In the genomic region with DNA sequence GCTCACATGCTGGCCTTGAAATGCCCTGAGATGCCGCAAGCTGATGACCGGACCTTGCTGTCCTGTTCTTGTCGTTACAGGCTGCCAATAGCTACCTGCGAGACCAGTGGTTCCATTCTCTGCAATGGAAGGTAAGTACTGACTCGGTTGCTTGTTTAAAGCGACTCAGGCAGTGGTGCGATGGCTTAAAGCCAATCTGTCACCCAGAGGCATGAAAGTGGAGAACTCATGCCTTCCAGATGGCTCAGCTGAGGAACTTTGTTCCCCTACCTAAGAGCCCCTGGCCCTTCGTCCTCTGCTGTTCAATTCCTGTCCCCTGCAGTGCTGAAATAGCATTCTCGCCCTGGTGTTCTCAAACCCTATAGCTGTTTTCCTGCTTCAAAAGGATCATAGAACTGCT, we compare ENCODE assay signal across 1 cellular context.
TF ChIP-seq lines count a peak whose summit lies in the region.

No MANE protein-coding gene starts in this region.

TF ChIP-seq in IMR-90, 13 proteins besides CTCF, POLR2A, EP300 and RAD21 (continued from another document):
- TF ChIP-seq USF2 (IDR thresholded peaks at IDR 0.05; ENCODE audit: low read depth, low read length) (no peak), RFX5 (IDR thresholded peaks at IDR 0.05; ENCODE audit: low read depth, low read length) (no peak)
- TF ChIP-seq, protein P1, sequence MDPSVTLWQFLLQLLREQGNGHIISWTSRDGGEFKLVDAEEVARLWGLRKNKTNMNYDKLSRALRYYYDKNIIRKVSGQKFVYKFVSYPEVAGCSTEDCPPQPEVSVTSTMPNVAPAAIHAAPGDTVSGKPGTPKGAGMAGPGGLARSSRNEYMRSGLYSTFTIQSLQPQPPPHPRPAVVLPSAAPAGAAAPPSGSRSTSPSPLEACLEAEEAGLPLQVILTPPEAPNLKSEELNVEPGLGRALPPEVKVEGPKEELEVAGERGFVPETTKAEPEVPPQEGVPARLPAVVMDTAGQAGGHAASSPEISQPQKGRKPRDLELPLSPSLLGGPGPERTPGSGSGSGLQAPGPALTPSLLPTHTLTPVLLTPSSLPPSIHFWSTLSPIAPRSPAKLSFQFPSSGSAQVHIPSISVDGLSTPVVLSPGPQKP (IDR thresholded peaks at IDR 0.05; ENCODE audit: borderline replicate concordance, low read depth, low read length) = no peak
